In genomic region chr2:174659069-174659900, GRCh38 we compare ENCODE assay signal across 26 cellular contexts.
A peak's percentile ranks its signal among the peaks of the same experiment; 100 is the strongest.
DNase-seq lines count a peak whose midpoint lies in the region; ATAC-seq and TF ChIP-seq lines count a peak whose summit lies in the region.
"Had no signal": no experiment of that assay in that cellular context is flagged by ENCODE, and none has a peak within 500 bp of the region (broad histone marks: within the 10 kb centered on the region; RNA-seq: fewer than 3 reads in every experiment).

No MANE protein-coding gene starts in this region.

- H3K36me3 ChIP-seq in ascending aorta: no peaks in the 10 kb centered on the region
- H3K36me3 ChIP-seq: thoracic aorta had no signal

- TF ChIP-seq CTCF in natural killer cell (IDR thresholded peaks at IDR 0.05) (no peak), ascending aorta (IDR thresholded peaks at IDR 0.05) (no peak)

- no peaks in the 10 kb centered on the region for H3K9me3 ChIP-seq in ascending aorta
- H3K9me3 ChIP-seq: thoracic aorta had no signal

- CTCF ChIA-PET in activated CD4-positive, alpha-beta memory T cell treated with anti-CD3 and anti-CD28 coated beads for 36 hours (lab: Charles Lee): interaction anchor here (0.6 to 1.3 kb wide), 3 partner anchors 14 to 80 kb away, joined by 3 read pairs; no protein-coding TSS in a partner anchor

- H3K4me3 ChIP-seq in ascending aorta: no peak overlapping the region
- H3K4me3 ChIP-seq: dorsolateral prefrontal cortex, GM23338, heart right ventricle, skin epidermis, thoracic aorta had no signal

- DNase-seq in natural killer cell treated with Interleukin-12 subunit alpha and Interleukin-12 subunit beta and Interleukin-15 and Interleukin-18, amount 100 ng/mL, for 72 hours (ENCODE audit: low spot score): no peak
- DNase-seq in natural killer cell (no peak), ascending aorta (ENCODE audit: low spot score in 2 of 2) (no peak), ureter (ENCODE audit: low spot score) (no peak)
- no peak for DNase-seq in activated CD4-positive, alpha-beta memory T cell treated with anti-CD3 and anti-CD28 coated beads for 36 hours
- DNase-seq in stimulated activated CD4-positive, alpha-beta T cell treated with anti-CD3 and anti-CD28 coated beads, Interleukin-4, amount 100 ng/mL, for 4 hours: no peak
- DNase-seq: activated naive CD4-positive, alpha-beta T cell; CD4-positive, CD25-positive, alpha-beta regulatory T cell; dorsolateral prefrontal cortex; GDM1; heart right ventricle; KBM-7; left cardiac atrium; NCI-H2171 treated with DMSO at 0.1 percent for 48 hours; NCI-H526; nucleus accumbens; stimulated activated CD4-positive, alpha-beta T cell treated with anti-CD3 and anti-CD28 coated beads, Interleukin-1b, Interleukin-23, amount 100 ng/mL, for 48 hours; T-helper 9 cell had no signal

- peaks cover 23 to 24% of the 10 kb centered on the region in 2 donors for H3K4me1 ChIP-seq in ascending aorta

- intact Hi-C loops in natural killer cell (cut with micrococcal nuclease): no loop called here
- intact Hi-C loops in activated CD4-positive, alpha-beta memory T cell treated with anti-CD3 and anti-CD28 coated beads for 36 hours (cut with micrococcal nuclease): loop anchor here (1.0 kb wide), 1 partner anchor 25 kb away; no protein-coding TSS in a partner anchor
- intact Hi-C loops in ascending aorta (cut with DNase I): no loop called here

- H3K4me3 Mint-ChIP-seq in natural killer cell treated with Interleukin-12 subunit alpha and Interleukin-12 subunit beta and Interleukin-15 and Interleukin-18, amount 100 ng/mL, for 72 hours: peak overlapping the region; percentile 15
- H3K4me3 Mint-ChIP-seq in natural killer cell: no peak overlapping the region
- no peak overlapping the region for H3K4me3 Mint-ChIP-seq in activated CD4-positive, alpha-beta memory T cell treated with anti-CD3 and anti-CD28 coated beads for 36 hours
- H3K4me3 Mint-ChIP-seq: CD4-positive, CD25-positive, alpha-beta regulatory T cell; central memory CD8-positive, alpha-beta T cell; GM23338; memory B cell; stimulated activated memory B cell treated with anti-CD40 and anti-IgM and Interleukin-4, amounts not matched to agents 10 μg/mL and 1 μg/mL and 100 μg/mL, for 72 hours; WTC11 had no signal

- H3K27me3 Mint-ChIP-seq in natural killer cell treated with Interleukin-12 subunit alpha and Interleukin-12 subunit beta and Interleukin-15 and Interleukin-18, amount 100 ng/mL, for 72 hours: no peaks in the 10 kb centered on the region
- H3K27me3 Mint-ChIP-seq in natural killer cell (ENCODE audit: low read depth in 2 of 2): no peaks in the 10 kb centered on the region
- no peaks in the 10 kb centered on the region for H3K27me3 Mint-ChIP-seq in activated CD4-positive, alpha-beta memory T cell treated with anti-CD3 and anti-CD28 coated beads for 36 hours
- H3K27me3 Mint-ChIP-seq: CD4-positive, CD25-positive, alpha-beta regulatory T cell; central memory CD8-positive, alpha-beta T cell; memory B cell; stimulated activated memory B cell treated with anti-CD40 and anti-IgM and Interleukin-4, amounts not matched to agents 10 μg/mL and 1 μg/mL and 100 μg/mL, for 72 hours had no signal

- peak overlapping the region in 1 of 2 donors; percentile 14 for H3K27ac Mint-ChIP-seq in natural killer cell treated with Interleukin-12 subunit alpha and Interleukin-12 subunit beta and Interleukin-15 and Interleukin-18, amount 100 ng/mL, for 72 hours
- H3K27ac Mint-ChIP-seq in natural killer cell: no peak overlapping the region
- H3K27ac Mint-ChIP-seq in activated CD4-positive, alpha-beta memory T cell treated with anti-CD3 and anti-CD28 coated beads for 36 hours: peak overlapping the region; percentile 52
- H3K27ac Mint-ChIP-seq: CD4-positive, CD25-positive, alpha-beta regulatory T cell; GM23338; memory B cell; stimulated activated memory B cell treated with anti-CD40 and anti-IgM and Interleukin-4, amounts not matched to agents 10 μg/mL and 1 μg/mL and 100 μg/mL, for 72 hours; WTC11 had no signal

- no peaks in the 10 kb centered on the region for H3K27me3 ChIP-seq in ascending aorta
- H3K27me3 ChIP-seq: dorsolateral prefrontal cortex, heart right ventricle had no signal

- peaks cover 31 to 35% of the 10 kb centered on the region in 2 donors for H3K4me1 Mint-ChIP-seq in natural killer cell treated with Interleukin-12 subunit alpha and Interleukin-12 subunit beta and Interleukin-15 and Interleukin-18, amount 100 ng/mL, for 72 hours (ENCODE audit: low read depth in 2 of 2)
- H3K4me1 Mint-ChIP-seq in natural killer cell: peaks cover 55 to 56% of the 10 kb centered on the region in 2 donors
- H3K4me1 Mint-ChIP-seq in activated CD4-positive, alpha-beta memory T cell treated with anti-CD3 and anti-CD28 coated beads for 36 hours (ENCODE audit: low read depth): peaks cover 33% of the 10 kb centered on the region

- POLR2A ChIA-PET in activated CD4-positive, alpha-beta memory T cell treated with anti-CD3 and anti-CD28 coated beads for 36 hours (lab: Charles Lee): no interaction called here

- peaks cover 10% of the 10 kb centered on the region for H3K9me3 Mint-ChIP-seq in natural killer cell treated with Interleukin-12 subunit alpha and Interleukin-12 subunit beta and Interleukin-15 and Interleukin-18, amount 100 ng/mL, for 72 hours
- peaks cover 0 to 3% of the 10 kb centered on the region in 2 donors for H3K9me3 Mint-ChIP-seq in natural killer cell
- H3K9me3 Mint-ChIP-seq in activated CD4-positive, alpha-beta memory T cell treated with anti-CD3 and anti-CD28 coated beads for 36 hours: peaks cover 12% of the 10 kb centered on the region
- H3K9me3 Mint-ChIP-seq: central memory CD8-positive, alpha-beta T cell; GM23338; memory B cell; stimulated activated memory B cell treated with anti-CD40 and anti-IgM and Interleukin-4, amounts not matched to agents 10 μg/mL and 1 μg/mL and 100 μg/mL, for 72 hours had no signal

- H3K27ac ChIP-seq in ascending aorta: no peak overlapping the region
- H3K27ac ChIP-seq: dorsolateral prefrontal cortex, heart right ventricle, skin epidermis, thoracic aorta had no signal

- H3K36me3 Mint-ChIP-seq in natural killer cell treated with Interleukin-12 subunit alpha and Interleukin-12 subunit beta and Interleukin-15 and Interleukin-18, amount 100 ng/mL, for 72 hours: peaks cover 18% of the 10 kb centered on the region
- H3K36me3 Mint-ChIP-seq in natural killer cell: peaks cover 8% of the 10 kb centered on the region
- H3K36me3 Mint-ChIP-seq in activated CD4-positive, alpha-beta memory T cell treated with anti-CD3 and anti-CD28 coated beads for 36 hours: peaks cover 15% of the 10 kb centered on the region

- ATAC-seq in natural killer cell treated with Interleukin-12 subunit alpha and Interleukin-12 subunit beta and Interleukin-15 and Interleukin-18, amount 100 ng/mL, for 72 hours: peak in 1 of 2 donors; percentile 49
- ATAC-seq in natural killer cell (no peak), GM21390 (IDR thresholded peaks at IDR 0.05; ENCODE audit: unreplicated experiment) (peak; percentile 55)
- ATAC-seq: GM23338; heart right ventricle; left cardiac atrium; stimulated activated memory B cell treated with anti-CD40 and anti-IgM and Interleukin-4, amounts not matched to agents 10 μg/mL and 1 μg/mL and 100 μg/mL, for 72 hours; WTC11 had no signal
